ENCODE assay signal across 8 cellular contexts in the genomic region with DNA sequence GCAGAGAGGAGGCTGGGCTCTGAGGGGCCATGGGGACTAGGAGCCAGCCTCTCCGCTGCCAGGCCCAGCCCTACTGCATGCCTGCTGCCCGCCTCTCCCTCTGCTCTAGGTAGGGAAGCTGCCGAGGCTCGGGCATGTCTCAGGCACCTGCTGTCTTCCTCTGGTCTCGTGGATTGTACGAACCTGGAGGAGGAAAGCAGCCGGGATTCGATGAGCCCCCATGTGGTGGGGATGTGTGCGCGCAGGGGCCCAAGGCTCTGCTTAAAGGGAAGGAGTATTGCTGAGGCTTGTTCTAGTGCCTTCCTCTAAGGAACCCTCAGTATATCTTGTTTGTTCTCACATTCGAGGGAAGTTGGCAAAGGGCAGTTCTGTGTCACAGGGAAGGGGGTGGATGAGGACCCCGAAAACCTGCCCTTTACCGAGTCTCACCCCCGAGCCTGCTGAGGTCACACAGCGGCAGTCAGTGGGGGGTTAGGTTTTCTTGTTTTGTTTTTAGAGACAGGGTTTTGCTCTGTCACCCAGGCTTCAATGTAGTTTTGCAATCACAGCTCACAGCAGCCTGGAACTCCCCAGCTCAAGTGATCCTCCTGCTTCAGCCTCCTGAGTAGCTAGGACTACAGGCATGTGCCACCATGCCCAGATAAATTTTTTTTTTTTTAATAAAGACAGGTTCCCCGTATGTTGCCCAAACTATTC. TPM values are rescaled to one million over a fixed set of nuclear protein-coding genes. Genes with fewer than 3 reads are reported as not detected.
DNase-seq lines count a peak whose midpoint lies in the region; ATAC-seq and TF ChIP-seq lines count a peak whose summit lies in the region.

No MANE protein-coding gene starts in this region.

- no peaks in the 10 kb centered on the region for H3K4me1 ChIP-seq in OCI-LY1 (ENCODE audit: insufficient read depth, low read length, severe bottlenecking)
- H3K4me1 ChIP-seq in ovary (ENCODE audit: insufficient read depth) = peaks cover 2% of the 10 kb centered on the region

- no peak for TF ChIP-seq EP300 in ovary (IDR thresholded peaks at IDR 0.05)

- no peak overlapping the region for H3K9ac ChIP-seq in OCI-LY1 (ENCODE audit: low read length)

- H3K27ac Mint-ChIP-seq in activated naive CD8-positive, alpha-beta T cell treated with anti-CD3 and anti-CD28 coated beads, Interleukin-2, amount 50 U/mL, for 24 hours = no peak overlapping the region
- no peak overlapping the region for H3K27ac Mint-ChIP-seq in activated naive CD8-positive, alpha-beta T cell treated with anti-CD3 and anti-CD28 coated beads for 36 hours

- H4K20me1 ChIP-seq in OCI-LY1 (ENCODE audit: insufficient read depth, low read length) = no peaks in the 10 kb centered on the region

- H3K9me3 ChIP-seq in OCI-LY1 (ENCODE audit: low read length) = no peaks in the 10 kb centered on the region
- H3K9me3 ChIP-seq in ovary = no peaks in the 10 kb centered on the region

- H3K27me3 ChIP-seq in OCI-LY1 (ENCODE audit: insufficient read depth, low read length) (no peaks in the 10 kb centered on the region), ovary (no peaks in the 10 kb centered on the region)

- H3K36me3 ChIP-seq in OCI-LY1 (ENCODE audit: insufficient read depth, low read length) (no peaks in the 10 kb centered on the region), ovary (no peaks in the 10 kb centered on the region)

- no peak overlapping the region for H3K4me2 ChIP-seq in OCI-LY1 (ENCODE audit: low read length)

- no peaks in the 10 kb centered on the region for H3K79me2 ChIP-seq in OCI-LY1 (ENCODE audit: insufficient read depth, low read length)

- no peaks in the 10 kb centered on the region for H3K36me3 Mint-ChIP-seq in activated naive CD8-positive, alpha-beta T cell treated with anti-CD3 and anti-CD28 coated beads, Interleukin-2, amount 50 U/mL, for 24 hours (ENCODE audit: low read depth)
- no peaks in the 10 kb centered on the region for H3K36me3 Mint-ChIP-seq in activated naive CD8-positive, alpha-beta T cell treated with anti-CD3 and anti-CD28 coated beads for 36 hours

- H3K27ac ChIP-seq in OCI-LY1 (ENCODE audit: low read depth, low read length, poor library complexity, severe bottlenecking) (no peak overlapping the region), ovary (no peak overlapping the region)

- H3K9me3 Mint-ChIP-seq in activated naive CD8-positive, alpha-beta T cell treated with anti-CD3 and anti-CD28 coated beads, Interleukin-2, amount 50 U/mL, for 24 hours = no peaks in the 10 kb centered on the region
- H3K9me3 Mint-ChIP-seq in activated naive CD8-positive, alpha-beta T cell treated with anti-CD3 and anti-CD28 coated beads for 36 hours = no peaks in the 10 kb centered on the region

- H3K4me3 Mint-ChIP-seq in activated naive CD8-positive, alpha-beta T cell treated with anti-CD3 and anti-CD28 coated beads, Interleukin-2, amount 50 U/mL, for 24 hours = no peak overlapping the region
- no peak overlapping the region for H3K4me3 Mint-ChIP-seq in activated naive CD8-positive, alpha-beta T cell treated with anti-CD3 and anti-CD28 coated beads for 36 hours

- H3K4me3 ChIP-seq in OCI-LY1 (ENCODE audit: low read depth, low read length, poor library complexity, severe bottlenecking) (no peak overlapping the region), fibroblast of mammary gland (ENCODE audit: control insufficient read depth, low read depth, low read length) (no peak overlapping the region), ovary (no peak overlapping the region)

- peaks cover 17% of the 10 kb centered on the region for H3K4me1 Mint-ChIP-seq in activated naive CD8-positive, alpha-beta T cell treated with anti-CD3 and anti-CD28 coated beads, Interleukin-2, amount 50 U/mL, for 24 hours
- peaks cover 12% of the 10 kb centered on the region for H3K4me1 Mint-ChIP-seq in activated naive CD8-positive, alpha-beta T cell treated with anti-CD3 and anti-CD28 coated beads for 36 hours

- H2AFZ ChIP-seq in OCI-LY1 (ENCODE audit: low read length) = no peak overlapping the region

- TF ChIP-seq CTCF in OCI-LY1 (IDR thresholded peaks at IDR 0.05; ENCODE audit: low read length) (peak; percentile 15; the same call in 1 of the 2 replicates), fibroblast of mammary gland (conservative IDR thresholded peaks at IDR 0.05; ENCODE audit: control insufficient read depth, insufficient read depth, low read depth, low read length) (peak; percentile 17), ovary (IDR thresholded peaks at IDR 0.05) (no peak)

- no peaks in the 10 kb centered on the region for H3F3A ChIP-seq in OCI-LY1 (ENCODE audit: insufficient read depth, low read length)

- no peaks in the 10 kb centered on the region for H3K9me2 ChIP-seq in OCI-LY1 (ENCODE audit: low read depth, low read length)

- no peak for TF ChIP-seq POLR2A in ovary (IDR thresholded peaks at IDR 0.05)

- DNase-seq in activated naive CD8-positive, alpha-beta T cell treated with anti-CD3 and anti-CD28 coated beads, Interleukin-2, amount 50 U/mL, for 24 hours = no peak
- DNase-seq in activated naive CD8-positive, alpha-beta T cell treated with anti-CD3 and anti-CD28 coated beads for 36 hours = no peak
- no peak for DNase-seq in fibroblast of mammary gland (ENCODE audit: low read depth)
- DNase-seq in stimulated activated naive CD8-positive, alpha-beta T cell treated with anti-CD3 and anti-CD28 coated beads, Interleukin-15, Interleukin-2, amounts not matched to agents 100 U/mL and 50 U/mL, for 24 hours = peak; percentile 20
- DNase-seq in ovary = no peak
- DNase-seq in stimulated activated CD4-positive, alpha-beta T cell treated with anti-CD3 and anti-CD28 coated beads, Interleukin-4, amount 100 ng/mL, for 4 hours = no peak

- intact Hi-C loops in ovary (cut with DNase I) = no loop called here

- WGBS in ovary, 3 donors = 67 to 78% (median 72%) methylated on average over 16 of the region's 16 CpGs

- ATAC-seq in activated naive CD8-positive, alpha-beta T cell treated with anti-CD3 and anti-CD28 coated beads, Interleukin-2, amount 50 U/mL, for 24 hours = peak; percentile 29
- ATAC-seq in stimulated activated naive CD8-positive, alpha-beta T cell treated with anti-CD3 and anti-CD28 coated beads, Interleukin-15, Interleukin-2, amounts not matched to agents 100 U/mL and 50 U/mL, for 24 hours = no peak
- ATAC-seq in HG02588 (IDR thresholded peaks at IDR 0.05; ENCODE audit: unreplicated experiment) = no peak

- H3K27me3 Mint-ChIP-seq in activated naive CD8-positive, alpha-beta T cell treated with anti-CD3 and anti-CD28 coated beads, Interleukin-2, amount 50 U/mL, for 24 hours = no peaks in the 10 kb centered on the region
- H3K27me3 Mint-ChIP-seq in activated naive CD8-positive, alpha-beta T cell treated with anti-CD3 and anti-CD28 coated beads for 36 hours = no peaks in the 10 kb centered on the region

RNA-seq across cellular contexts. Expression of a gene that starts 21.3 kb away (rescaled TPM):
- under 1 TPM; 0.12 to 0.22 TPM for total RNA-seq in activated naive CD8-positive, alpha-beta T cell treated with anti-CD3 and anti-CD28 coated beads for 36 hours
- 1 to 10 TPM in 6 of 7 donors, under 1 TPM in 1; 0.48 to 4.4 (median 1.9) TPM for total RNA-seq in ovary
- polyA plus RNA-seq in ovary = under 1 TPM; 0.40 to 0.77 TPM

RNA-seq across cellular contexts. Expression of a gene that starts 51.0 kb away (rescaled TPM):
- under 1 TPM; 0.68 to 0.70 TPM for total RNA-seq in activated naive CD8-positive, alpha-beta T cell treated with anti-CD3 and anti-CD28 coated beads for 36 hours
- 100 to 1,000 TPM in 1 of 7 donors, 10 to 100 TPM in 6; 11.3 to 109 (median 41.3) TPM for total RNA-seq in ovary
- 1 to 10 TPM; 6.6 to 6.7 TPM for polyA plus RNA-seq in ovary

Comparison
In these comparisons a context has a peak if more than half of its experiments do, and no peak if none do; other contexts are left out.
1. CTCF ChIP-seq: peak in OCI-LY1 (single experiment) and fibroblast of mammary gland (single experiment); none in ovary (0 of 3).
2. RNA of a gene that starts 51.0 kb away (total RNA-seq): 11.3 to 109 TPM in ovary; 0.68 to 0.70 TPM in activated naive CD8-positive, alpha-beta T cell treated with anti-CD3 and anti-CD28 coated beads for 36 hours; every median in the first group is over 4 times any median in the second.